Comparison of ENCODE assay signal across 1 cellular context in genomic region chr17:3828852-3829232, GRCh38.
TF ChIP-seq lines count a peak whose summit lies in the region.

No MANE protein-coding gene starts in this region.

TF ChIP-seq in IMR-90, 13 proteins besides CTCF, POLR2A, EP300 and RAD21:
- TF ChIP-seq MAZ (IDR thresholded peaks at IDR 0.05; ENCODE audit: borderline replicate concordance, low read depth, low read length) (no peak), USF2 (IDR thresholded peaks at IDR 0.05; ENCODE audit: low read depth, low read length) (no peak), BHLHE40 (IDR thresholded peaks at IDR 0.05; ENCODE audit: low read depth, low read length) (no peak), MAFK (IDR thresholded peaks at IDR 0.05; ENCODE audit: low read depth, low read length) (no peak), FOS (IDR thresholded peaks at IDR 0.05; ENCODE audit: low read depth, low read length) (no peak), SMC3 (IDR thresholded peaks at IDR 0.05; ENCODE audit: low read depth, low read length) (no peak), RFX5 (IDR thresholded peaks at IDR 0.05; ENCODE audit: low read depth, low read length) (no peak)
TF ChIP-seq in IMR-90: peak in this region for 0.
